ENCODE assay signal across 13 cellular contexts in genomic region chr5:39273314-39273954, GRCh38. TPM values are rescaled to one million over a fixed set of nuclear protein-coding genes. Genes with fewer than 3 reads are reported as not detected.
DNase-seq lines count a peak whose midpoint lies in the region; ATAC-seq and TF ChIP-seq lines count a peak whose summit lies in the region.
"Had no signal": no experiment of that assay in that cellular context is flagged by ENCODE, and none has a peak within 500 bp of the region (broad histone marks: within the 10 kb centered on the region; RNA-seq: fewer than 3 reads in every experiment).

No MANE protein-coding gene starts in this region.

- no peaks in the 10 kb centered on the region for H3K36me3 Mint-ChIP-seq in IgD-negative memory B cell
- H3K36me3 Mint-ChIP-seq in activated CD4-positive, alpha-beta memory T cell treated with anti-CD3 and anti-CD28 coated beads for 36 hours = peaks cover 8% of the 10 kb centered on the region

- peak overlapping the region in 3 of 4 donors; percentile 2 to 60 (median 45) for H3K4me3 Mint-ChIP-seq in IgD-negative memory B cell
- H3K4me3 Mint-ChIP-seq in activated CD4-positive, alpha-beta memory T cell treated with anti-CD3 and anti-CD28 coated beads for 36 hours = no peak overlapping the region

- ATAC-seq in mucosa of descending colon (peak; percentile 45), HG03571 (IDR thresholded peaks at IDR 0.05; ENCODE audit: unreplicated experiment) (no peak)
- ATAC-seq: body of pancreas had no signal

- DNase-seq in CD1c-positive myeloid dendritic cell (ENCODE audit: extremely low spot score) (peak; percentile 52), mucosa of descending colon (no peak), NCI-H774 (lab: John Stamatoyannopoulos, UW) (no peak), H4 (ENCODE audit: low spot score) (no peak), OCI-M2 (lab: John Stamatoyannopoulos, UW; ENCODE audit: unreplicated experiment) (no peak)
- no peak for DNase-seq in activated CD4-positive, alpha-beta memory T cell treated with anti-CD3 and anti-CD28 coated beads for 36 hours
- DNase-seq: body of pancreas; effector CD8-positive, alpha-beta T cell; HFFc6; NCI-H1930; stimulated activated CD4-positive, alpha-beta T cell treated with anti-CD3 and anti-CD28 coated beads, Interleukin-4, amount 100 ng/mL, for 4 hours had no signal

- H3K4me3 ChIP-seq in mucosa of descending colon = no peak overlapping the region
- H3K4me3 ChIP-seq: body of pancreas had no signal

- no peaks in the 10 kb centered on the region for H3K27me3 Mint-ChIP-seq in IgD-negative memory B cell
- no peaks in the 10 kb centered on the region for H3K27me3 Mint-ChIP-seq in activated CD4-positive, alpha-beta memory T cell treated with anti-CD3 and anti-CD28 coated beads for 36 hours

- no peak for TF ChIP-seq CTCF in mucosa of descending colon (IDR thresholded peaks at IDR 0.05)

- no peaks in the 10 kb centered on the region for H3K9me3 ChIP-seq in mucosa of descending colon
- H3K9me3 ChIP-seq: body of pancreas had no signal

- H3K36me3 ChIP-seq in mucosa of descending colon (ENCODE audit: low read depth) = no peaks in the 10 kb centered on the region

- peaks cover 27 to 34% (median 27%) of the 10 kb centered on the region in 3 donors for H3K4me1 Mint-ChIP-seq in IgD-negative memory B cell
- peaks cover 46% of the 10 kb centered on the region for H3K4me1 Mint-ChIP-seq in activated CD4-positive, alpha-beta memory T cell treated with anti-CD3 and anti-CD28 coated beads for 36 hours (ENCODE audit: low read depth)

- peaks cover 0 to 2% (median 0%) of the 10 kb centered on the region in 3 donors for H3K9me3 Mint-ChIP-seq in IgD-negative memory B cell
- peaks cover 10% of the 10 kb centered on the region for H3K9me3 Mint-ChIP-seq in activated CD4-positive, alpha-beta memory T cell treated with anti-CD3 and anti-CD28 coated beads for 36 hours
- H3K9me3 Mint-ChIP-seq: HFFc6 had no signal

- peak overlapping the region in 1 of 3 donors; percentile 39 for H3K27ac Mint-ChIP-seq in IgD-negative memory B cell
- H3K27ac Mint-ChIP-seq in activated CD4-positive, alpha-beta memory T cell treated with anti-CD3 and anti-CD28 coated beads for 36 hours = peak overlapping the region; percentile 95
- H3K27ac Mint-ChIP-seq: HFFc6 had no signal

- CTCF ChIA-PET in activated CD4-positive, alpha-beta memory T cell treated with anti-CD3 and anti-CD28 coated beads for 36 hours (lab: Charles Lee) = interaction anchor here (0.5 to 2.6 kb wide), 6 partner anchors 10 to 352 kb away, joined by 3 to 28 read pairs (median 6); partner anchors contain the start of gene FYB1

- H3K4me1 ChIP-seq in mucosa of descending colon (ENCODE audit: low read depth) = peaks cover 5% of the 10 kb centered on the region
- H3K4me1 ChIP-seq: body of pancreas had no signal

- POLR2A ChIA-PET in activated CD4-positive, alpha-beta memory T cell treated with anti-CD3 and anti-CD28 coated beads for 36 hours (lab: Charles Lee) = interaction anchor here (1.1 kb wide), 2 partner anchors 56 to 70 kb away, joined by 3 read pairs; no protein-coding TSS in a partner anchor

- intact Hi-C loops in activated CD4-positive, alpha-beta memory T cell treated with anti-CD3 and anti-CD28 coated beads for 36 hours (cut with micrococcal nuclease) = loop anchor here (2.0 kb wide), 1 partner anchor 17 kb away; no protein-coding TSS in a partner anchor
- intact Hi-C loops in mucosa of descending colon (cut with DNase I, micrococcal nuclease) = no loop called here

RNA-seq across cellular contexts. Expression of gene FYB1, which starts 54.1 kb away (rescaled TPM):
- 11.6 TPM for polyA plus RNA-seq in IgD-negative memory B cell
- 100 to 1,000 TPM; 105 to 106 TPM for total RNA-seq in activated CD4-positive, alpha-beta memory T cell treated with anti-CD3 and anti-CD28 coated beads for 36 hours
- total RNA-seq in mucosa of descending colon = 10 to 100 TPM; 11.5 to 19.4 (median 13.1) TPM
- total RNA-seq in H4 (2014; rRNA removed; shearing (Covaris generic)) = 0.04 and 0.17 TPM in 2 replicates

Comparison
In these comparisons a context has a peak if more than half of its experiments do, and no peak if none do; other contexts are left out.
1. RNA of gene FYB1, which starts 54.1 kb away (total RNA-seq): 105 to 106 TPM in activated CD4-positive, alpha-beta memory T cell treated with anti-CD3 and anti-CD28 coated beads for 36 hours and 11.5 to 19.4 TPM in mucosa of descending colon; 0.04 to 0.17 TPM in H4; every median in the first group is over 10 times any median in the second.